In the genomic region with DNA sequence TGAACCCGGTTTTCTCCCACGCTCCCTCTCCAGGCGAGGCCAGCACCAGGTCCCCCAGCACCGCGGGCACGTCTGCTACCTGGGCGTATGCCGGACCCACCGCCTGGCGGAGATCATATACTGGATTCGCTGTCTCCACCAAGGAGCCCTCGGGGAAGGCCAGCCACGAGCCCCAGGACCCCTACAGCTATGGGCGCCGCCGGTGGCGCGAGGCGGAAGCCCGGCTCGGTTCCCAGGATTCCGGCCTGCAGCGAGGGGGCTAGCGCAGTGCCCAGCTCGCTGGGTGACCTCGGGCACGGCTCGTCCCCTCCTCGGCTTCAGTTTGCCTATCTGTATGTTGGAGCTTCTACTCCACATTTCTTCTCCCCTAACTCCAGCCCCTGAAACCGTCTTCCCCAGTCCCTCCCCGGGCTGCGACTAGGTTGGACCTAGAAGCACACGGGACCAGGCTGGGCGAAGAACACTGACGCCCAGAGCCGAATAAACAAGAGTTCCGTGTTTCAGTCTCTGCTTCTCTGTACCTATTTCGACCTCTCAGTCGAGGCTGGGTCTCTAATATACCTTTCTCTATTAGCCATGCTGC, we compare ENCODE assay signal across 8 cellular contexts. TPM values are rescaled to one million over a fixed set of nuclear protein-coding genes. Genes with fewer than 3 reads are reported as not detected.
DNase-seq lines count a peak whose midpoint lies in the region; ATAC-seq, FAIRE-seq and TF ChIP-seq lines count a peak whose summit lies in the region.

No MANE protein-coding gene starts in this region.

- no peaks in the 10 kb centered on the region for H3K9me3 Mint-ChIP-seq in CD8-positive, alpha-beta T cell

- peaks cover 28% of the 10 kb centered on the region for H3K4me1 ChIP-seq in CD8-positive, alpha-beta T cell (ENCODE audit: insufficient read depth, low read length)
- H3K4me1 ChIP-seq in SK-N-SH (ENCODE audit: control insufficient read depth in 1 of 2, insufficient read depth in 2 of 2, low read depth in 1 of 2, low read length in 1 of 2) (peaks cover 6 to 28% of the 10 kb centered on the region in 2 experiments; a peak in 2 of 4 replicates), pancreas (peaks cover 0 to 13% (median 3%) of the 10 kb centered on the region in 3 donors)

- H2AFZ ChIP-seq in SK-N-SH (ENCODE audit: low read depth): peak overlapping the region; percentile 81

- no peak for FAIRE-seq in pancreas (lab: Jason Lieb, UNC)

- H3K79me2 ChIP-seq in SK-N-SH (ENCODE audit: insufficient read depth): peaks cover 27% of the 10 kb centered on the region

- intact Hi-C loops in CD8-positive, alpha-beta T cell (cut with DNase I, micrococcal nuclease): no loop called here
- intact Hi-C loops in pancreas (cut with DNase I): no loop called here

- peaks cover 19% of the 10 kb centered on the region for H3K27me3 Mint-ChIP-seq in CD8-positive, alpha-beta T cell (ENCODE audit: low read depth)

- H3K27ac ChIP-seq in CD8-positive, alpha-beta T cell (ENCODE audit: low read depth, low read length): no peak overlapping the region
- H3K27ac ChIP-seq in SK-N-SH (ENCODE audit: low read depth in 2 of 2, low read length in 1 of 2) (peak overlapping the region; percentile 60 to 95), pancreas (peak overlapping the region in 2 of 4 donors; percentile 26 to 33)

- H3K27ac Mint-ChIP-seq in CD8-positive, alpha-beta T cell: peak overlapping the region; percentile 28

- peak overlapping the region; percentile 38 for H3K4me3 ChIP-seq in CD8-positive, alpha-beta T cell (ENCODE audit: low read depth, low read length)
- H3K4me3 ChIP-seq in SK-N-SH (ENCODE audit: low read depth in 2 of 2, low read length in 1 of 2) (peak overlapping the region; percentile 77 to 81), foreskin fibroblast (ENCODE audit: low read depth in 1 of 2, low read length in 2 of 2) (peak overlapping the region; percentile 55 to 72), pancreas (peak overlapping the region; percentile 23 to 58 (median 41))

- no peaks in the 10 kb centered on the region for H3K9me3 ChIP-seq in CD8-positive, alpha-beta T cell (ENCODE audit: low read length)
- no peaks in the 10 kb centered on the region for H3K9me3 ChIP-seq in SK-N-SH
- no peaks in the 10 kb centered on the region for H3K9me3 ChIP-seq in pancreas

- H3K36me3 Mint-ChIP-seq in CD8-positive, alpha-beta T cell: peaks cover 24% of the 10 kb centered on the region

- H4K20me1 ChIP-seq in SK-N-SH (ENCODE audit: insufficient read depth): no peaks in the 10 kb centered on the region

- peak overlapping the region; percentile 71; the same call in 1 of the 2 replicates for H3K9ac ChIP-seq in SK-N-SH

- peaks cover 15% of the 10 kb centered on the region for H3F3A ChIP-seq in SK-N-SH (replicated peaks; ENCODE audit: insufficient read depth)

- H3K4me1 Mint-ChIP-seq in CD8-positive, alpha-beta T cell (ENCODE audit: low read depth): peaks cover 22% of the 10 kb centered on the region

- DNase-seq in CD8-positive, alpha-beta T cell: no peak
- DNase-seq in SK-N-SH: no peak
- peak in 1 of 2 donors; percentile 55 for DNase-seq in foreskin fibroblast
- DNase-seq in pancreas: no peak
- DNase-seq in H4 (ENCODE audit: low spot score): no peak
- DNase-seq in kidney tubule cell (ENCODE audit: low spot score): no peak
- no peak for DNase-seq in NCI-H1436 (lab: John Stamatoyannopoulos, UW)

- H3K4me2 ChIP-seq in SK-N-SH: peak overlapping the region; percentile 95

- TF ChIP-seq RAD21 in SK-N-SH (IDR thresholded peaks at IDR 0.05; ENCODE audit: low read length): no peak

- no peaks in the 10 kb centered on the region for H3K9me2 ChIP-seq in SK-N-SH

- 11% methylated on average over 15 of the region's 39 CpGs for WGBS in SK-N-SH (ENCODE audit: low lambda C conversion rate)
- 7% methylated on average over 39 of the region's 39 CpGs for WGBS in pancreas, 2 donors

- CTCF ChIA-PET in CD8-positive, alpha-beta T cell (lab: Charles Lee): interaction anchor here (1.3 to 1.6 kb wide), 3 partner anchors 9 to 43 kb away, joined by 3 to 6 read pairs (median 3); no protein-coding TSS in a partner anchor
- CTCF ChIA-PET in SK-N-SH (lab: Yijun Ruan, JAX): interaction anchor here (0.7 to 8.0 kb wide), 11 partner anchors 9 to 120 kb away, joined by 3 to 75 read pairs (median 4); a partner anchor contains a TSS

- H3K4me3 Mint-ChIP-seq in CD8-positive, alpha-beta T cell: peak overlapping the region; percentile 83

- H3K36me3 ChIP-seq in CD8-positive, alpha-beta T cell (ENCODE audit: insufficient read depth, low read length): peaks cover 8% of the 10 kb centered on the region
- H3K36me3 ChIP-seq in SK-N-SH (replicated peaks in 1 of 2; ENCODE audit: control insufficient read depth in 1 of 2, insufficient read depth in 2 of 2, low read length in 1 of 2) (peaks cover 17 to 32% of the 10 kb centered on the region in 2 experiments), pancreas (peaks cover 0 to 11% (median 4%) of the 10 kb centered on the region in 3 donors)

- no peak for TF ChIP-seq CTCF in CD8-positive, alpha-beta T cell (IDR thresholded peaks at IDR 0.05)
- TF ChIP-seq CTCF in SK-N-SH (IDR thresholded peaks at IDR 0.05): peak; percentile 26; the same call in 1 of the 2 replicates
- no peak for TF ChIP-seq CTCF in foreskin fibroblast (IDR thresholded peaks at IDR 0.05; ENCODE audit: low read depth, low read length)
- peak in 2 of 4 donors; percentile 2 to 8 for TF ChIP-seq CTCF in pancreas (IDR thresholded peaks at IDR 0.05)

- ATAC-seq in CD8-positive, alpha-beta T cell: peak; percentile 5
- peak; percentile 27 to 50 (median 36) for ATAC-seq in pancreas
- ATAC-seq in HG03342 (IDR thresholded peaks at IDR 0.05; ENCODE audit: unreplicated experiment): no peak

- POLR2A ChIA-PET in CD8-positive, alpha-beta T cell (lab: Charles Lee): interaction anchor here (0.6 to 1.1 kb wide), 2 partner anchors 25 to 487 kb away, joined by 3 to 4 read pairs; a partner anchor contains a TSS
- POLR2A ChIA-PET in SK-N-SH (lab: Yijun Ruan, JAX): interaction anchor here (1.4 to 3.2 kb wide), 2 partner anchors 13 to 23 kb away, joined by 6 to 11 read pairs; a partner anchor contains a TSS

- no peaks in the 10 kb centered on the region for H3K27me3 ChIP-seq in CD8-positive, alpha-beta T cell (ENCODE audit: insufficient read depth, low read length)
- H3K27me3 ChIP-seq in SK-N-SH (ENCODE audit: insufficient read depth): no peaks in the 10 kb centered on the region
- no peaks in the 10 kb centered on the region for H3K27me3 ChIP-seq in pancreas

- no peak for TF ChIP-seq EP300 in SK-N-SH (IDR thresholded peaks at IDR 0.05; ENCODE audit: borderline replicate concordance in 1 of 2, low read depth in 1 of 2, low read length in 1 of 2)

TF ChIP-seq in SK-N-SH, 30 proteins besides CTCF, POLR2A, EP300 and RAD21:
- TF ChIP-seq, protein P1, sequence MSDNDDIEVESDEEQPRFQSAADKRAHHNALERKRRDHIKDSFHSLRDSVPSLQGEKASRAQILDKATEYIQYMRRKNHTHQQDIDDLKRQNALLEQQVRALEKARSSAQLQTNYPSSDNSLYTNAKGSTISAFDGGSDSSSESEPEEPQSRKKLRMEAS (IDR thresholded peaks at IDR 0.05; ENCODE audit: low read depth): 0 out of 2 replicates have a peak, but pooled peaks have one; percentile 6
- TF ChIP-seq, protein P2, sequence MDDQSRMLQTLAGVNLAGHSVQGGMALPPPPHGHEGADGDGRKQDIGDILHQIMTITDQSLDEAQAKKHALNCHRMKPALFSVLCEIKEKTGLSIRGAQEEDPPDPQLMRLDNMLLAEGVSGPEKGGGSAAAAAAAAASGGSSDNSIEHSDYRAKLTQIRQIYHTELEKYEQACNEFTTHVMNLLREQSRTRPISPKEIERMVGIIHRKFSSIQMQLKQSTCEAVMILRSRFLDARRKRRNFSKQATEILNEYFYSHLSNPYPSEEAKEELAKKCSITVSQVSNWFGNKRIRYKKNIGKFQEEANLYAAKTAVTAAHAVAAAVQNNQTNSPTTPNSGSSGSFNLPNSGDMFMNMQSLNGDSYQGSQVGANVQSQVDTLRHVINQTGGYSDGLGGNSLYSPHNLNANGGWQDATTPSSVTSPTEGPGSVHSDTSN (IDR thresholded peaks at IDR 0.05): no peak

RNA-seq across cellular contexts. Expression of a gene that starts 0.8 kb away (rescaled TPM):
- total RNA-seq in CD8-positive, alpha-beta T cell: under 1 TPM in 1 of 2 experiments, not detected in 1; 0.65 TPM
- polyA plus RNA-seq in SK-N-SH (2012; rRNA removed): 118 and 139 TPM in 2 replicates
- 44.5 and 60.4 TPM in 2 replicates for polyA plus RNA-seq in SK-N-SH (2012; cell fraction: cytosol; rRNA removed)
- 666 and 747 TPM in 2 replicates for polyA plus RNA-seq in SK-N-SH (2012; cell fraction: nucleus; rRNA removed)
- total RNA-seq in pancreas: 1 to 10 TPM in 4 of 6 donors, under 1 TPM in 2; 0.28 to 5.6 (median 2.1) TPM
- 10 to 100 TPM; 10.5 to 12.6 TPM for polyA plus RNA-seq in pancreas
- total RNA-seq in H4 (2014; rRNA removed; shearing (Covaris generic)): 1.6 and 2.6 TPM in 2 replicates

RNA-seq across cellular contexts. Expression of a gene that starts 0.8 kb away (rescaled TPM):
- total RNA-seq in CD8-positive, alpha-beta T cell: 1 to 10 TPM; 1.2 to 2.5 TPM
- 1.3 TPM in 2 replicates for polyA plus RNA-seq in SK-N-SH (2012; rRNA removed)
- polyA plus RNA-seq in SK-N-SH (2012; cell fraction: cytosol; rRNA removed): 0.20 and 0.23 TPM in 2 replicates
- polyA plus RNA-seq in SK-N-SH (2012; cell fraction: nucleus; rRNA removed): 8.2 and 9.3 TPM in 2 replicates
- under 1 TPM; 0.28 to 1.00 (median 0.58) TPM for total RNA-seq in pancreas
- polyA plus RNA-seq in pancreas: 1 to 10 TPM; 2.4 to 2.5 TPM
- 0.08 and 1.4 TPM in 2 replicates for total RNA-seq in H4 (2014; rRNA removed; shearing (Covaris generic))

RNA-seq across cellular contexts. Expression of a gene that starts 13.1 kb away (rescaled TPM):
- 10 to 100 TPM; 37.7 to 42.6 TPM for total RNA-seq in CD8-positive, alpha-beta T cell
- polyA plus RNA-seq in SK-N-SH (2012; rRNA removed) (774 and 789 TPM in 2 replicates), pancreas (10 to 100 TPM; 95.3 to 98.7 TPM)
- 388 and 605 TPM in 2 replicates for polyA plus RNA-seq in SK-N-SH (2012; cell fraction: cytosol; rRNA removed)
- 501 and 596 TPM in 2 replicates for polyA plus RNA-seq in SK-N-SH (2012; cell fraction: nucleus; rRNA removed)
- total RNA-seq in pancreas: 10 to 100 TPM; 27.2 to 61.1 (median 43.3) TPM
- 629 and 716 TPM in 2 replicates for total RNA-seq in H4 (2014; rRNA removed; shearing (Covaris generic))

RNA-seq across cellular contexts. Expression of a gene that starts 24.4 kb away (rescaled TPM):
- 10 to 100 TPM; 13.1 to 14.7 TPM for total RNA-seq in CD8-positive, alpha-beta T cell
- polyA plus RNA-seq in SK-N-SH (2012; rRNA removed): 20.3 and 27.9 TPM in 2 replicates
- polyA plus RNA-seq in SK-N-SH (2012; cell fraction: cytosol; rRNA removed): 11.9 and 15.4 TPM in 2 replicates
- 18.2 and 30.0 TPM in 2 replicates for polyA plus RNA-seq in SK-N-SH (2012; cell fraction: nucleus; rRNA removed)
- 10 to 100 TPM in 2 of 6 donors, 1 to 10 TPM in 4; 6.0 to 12.0 (median 9.6) TPM for total RNA-seq in pancreas
- polyA plus RNA-seq in pancreas: 10 to 100 TPM; 16.2 to 16.5 TPM
- 9.0 and 14.8 TPM in 2 replicates for total RNA-seq in H4 (2014; rRNA removed; shearing (Covaris generic))

RNA-seq across cellular contexts. Expression of a gene that starts 24.5 kb away (rescaled TPM):
- 10 to 100 TPM; 92.0 to 99.5 TPM for total RNA-seq in CD8-positive, alpha-beta T cell
- polyA plus RNA-seq in SK-N-SH (2012; rRNA removed) (85.9 and 112 TPM in 2 replicates), pancreas (100 to 1,000 TPM; 213 to 289 TPM)
- polyA plus RNA-seq in SK-N-SH (2012; cell fraction: cytosol; rRNA removed): 37.9 and 61.4 TPM in 2 replicates
- polyA plus RNA-seq in SK-N-SH (2012; cell fraction: nucleus; rRNA removed): 301 and 750 TPM in 2 replicates
- total RNA-seq in pancreas: 10 to 100 TPM; 34.4 to 66.0 (median 44.7) TPM
- 123 and 133 TPM in 2 replicates for total RNA-seq in H4 (2014; rRNA removed; shearing (Covaris generic))

Comparison
In these comparisons a context has a peak if more than half of its experiments do, and no peak if none do; other contexts are left out.
1. RNA of a gene that starts 13.1 kb away (total RNA-seq): 629 to 716 TPM in H4; 27.2 to 61.1 TPM in pancreas and 37.7 to 42.6 TPM in CD8-positive, alpha-beta T cell; every median in the first group is over 10 times any median in the second.
2. Peak in every context shown above with its lines, with median percentiles within 50 percentile points of each other: H3K4me3 ChIP-seq.